ENCODE assay signal across 27 cellular contexts in the genomic region with DNA sequence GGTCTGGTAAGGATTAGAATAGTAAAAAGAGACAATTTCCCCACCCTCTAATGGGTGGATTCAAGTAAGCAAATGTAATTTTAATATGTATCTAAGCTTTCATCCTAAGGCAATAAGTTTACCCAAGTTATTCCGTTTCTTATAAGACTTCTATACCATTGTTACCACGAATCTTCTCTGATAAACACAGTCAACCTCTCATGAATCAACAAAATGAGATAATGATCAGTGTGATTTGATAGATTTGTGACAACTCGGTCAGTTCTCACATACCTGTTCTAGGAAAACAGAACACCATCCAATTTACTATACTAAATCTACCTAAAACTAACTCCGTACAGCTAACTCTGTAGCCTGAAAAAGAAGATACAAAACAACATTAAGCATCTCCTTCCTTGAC.
"Had no signal": no experiment of that assay in that cellular context is flagged by ENCODE, and none has a peak within 500 bp of the region (broad histone marks: within the 10 kb centered on the region; RNA-seq: fewer than 3 reads in every experiment).

No MANE protein-coding gene starts in this region.

- H3K9me3 Mint-ChIP-seq: stimulated activated effector memory CD8-positive, alpha-beta T cell treated with anti-CD3 and anti-CD28 coated beads, Interleukin-12 subunit alpha, Interleukin-12 subunit beta, amount 100 ng/mL, for 72 hours; stimulated activated memory B cell treated with anti-CD40 and anti-IgM and Interleukin-4, amounts not matched to agents 10 μg/mL and 1 μg/mL and 100 μg/mL, for 72 hours; stimulated activated naive B cell treated with anti-CD40 and anti-IgM and Interleukin-4, amounts not matched to agents 10 μg/mL and 1 μg/mL and 100 μg/mL, for 72 hours; stimulated activated naive CD8-positive, alpha-beta T cell treated with anti-CD3 and anti-CD28 coated beads, Interleukin-15, amount 100 ng/mL, for 72 hours; stimulated activated naive CD8-positive, alpha-beta T cell treated with anti-CD3 and anti-CD28 coated beads, Interleukin-15, Interleukin-2, amounts not matched to agents 100 ng/mL and 50 ng/mL, for 24 hours; type B pancreatic cell had no signal

- H3K4me3 ChIP-seq: stomach, suprapubic skin, testis, thoracic aorta, thyroid gland, tibial artery, tibial nerve, transverse colon, upper lobe of left lung, upper lobe of right lung, uterus, vagina had no signal

- H3K9me3 ChIP-seq: stomach, suprapubic skin, testis, thoracic aorta, thyroid gland, tibial artery, tibial nerve, transverse colon, upper lobe of left lung, upper lobe of right lung, uterus, vagina had no signal

- H3K36me3 ChIP-seq: stomach, suprapubic skin, thoracic aorta, thyroid gland, tibial artery, tibial nerve, transverse colon, upper lobe of left lung, upper lobe of right lung, uterus, vagina had no signal

- H3K36me3 Mint-ChIP-seq: stimulated activated effector memory CD8-positive, alpha-beta T cell treated with anti-CD3 and anti-CD28 coated beads, Interleukin-12 subunit alpha, Interleukin-12 subunit beta, amount 100 ng/mL, for 72 hours; stimulated activated memory B cell treated with anti-CD40 and anti-IgM and Interleukin-4, amounts not matched to agents 10 μg/mL and 1 μg/mL and 100 μg/mL, for 72 hours; stimulated activated naive B cell treated with anti-CD40 and anti-IgM and Interleukin-4, amounts not matched to agents 10 μg/mL and 1 μg/mL and 100 μg/mL, for 72 hours; type B pancreatic cell had no signal

- H3K27ac ChIP-seq: stomach, suprapubic skin, testis, thoracic aorta, thyroid gland, tibial artery, tibial nerve, transverse colon, upper lobe of left lung, upper lobe of right lung, uterus, vagina had no signal

- H3K27ac Mint-ChIP-seq: stimulated activated effector memory CD8-positive, alpha-beta T cell treated with anti-CD3 and anti-CD28 coated beads, Interleukin-12 subunit alpha, Interleukin-12 subunit beta, amount 100 ng/mL, for 72 hours; stimulated activated memory B cell treated with anti-CD40 and anti-IgM and Interleukin-4, amounts not matched to agents 10 μg/mL and 1 μg/mL and 100 μg/mL, for 72 hours; stimulated activated naive B cell treated with anti-CD40 and anti-IgM and Interleukin-4, amounts not matched to agents 10 μg/mL and 1 μg/mL and 100 μg/mL, for 72 hours; stimulated activated naive CD8-positive, alpha-beta T cell treated with anti-CD3 and anti-CD28 coated beads, Interleukin-15, amount 100 ng/mL, for 72 hours; stimulated activated naive CD8-positive, alpha-beta T cell treated with anti-CD3 and anti-CD28 coated beads, Interleukin-15, Interleukin-2, amounts not matched to agents 100 ng/mL and 50 ng/mL, for 24 hours; type B pancreatic cell had no signal

- H3K4me1 ChIP-seq: stomach, suprapubic skin, testis, thyroid gland, tibial nerve, transverse colon, upper lobe of left lung, upper lobe of right lung, uterus, vagina had no signal

- H3K4me1 Mint-ChIP-seq: stimulated activated effector memory CD8-positive, alpha-beta T cell treated with anti-CD3 and anti-CD28 coated beads, Interleukin-12 subunit alpha, Interleukin-12 subunit beta, amount 100 ng/mL, for 72 hours; stimulated activated memory B cell treated with anti-CD40 and anti-IgM and Interleukin-4, amounts not matched to agents 10 μg/mL and 1 μg/mL and 100 μg/mL, for 72 hours; stimulated activated naive B cell treated with anti-CD40 and anti-IgM and Interleukin-4, amounts not matched to agents 10 μg/mL and 1 μg/mL and 100 μg/mL, for 72 hours; stimulated activated naive CD8-positive, alpha-beta T cell treated with anti-CD3 and anti-CD28 coated beads, Interleukin-15, amount 100 ng/mL, for 72 hours had no signal

- H3K4me3 Mint-ChIP-seq: stimulated activated effector memory CD8-positive, alpha-beta T cell treated with anti-CD3 and anti-CD28 coated beads, Interleukin-12 subunit alpha, Interleukin-12 subunit beta, amount 100 ng/mL, for 72 hours; stimulated activated memory B cell treated with anti-CD40 and anti-IgM and Interleukin-4, amounts not matched to agents 10 μg/mL and 1 μg/mL and 100 μg/mL, for 72 hours; stimulated activated naive B cell treated with anti-CD40 and anti-IgM and Interleukin-4, amounts not matched to agents 10 μg/mL and 1 μg/mL and 100 μg/mL, for 72 hours; stimulated activated naive CD8-positive, alpha-beta T cell treated with anti-CD3 and anti-CD28 coated beads, Interleukin-15, amount 100 ng/mL, for 72 hours; stimulated activated naive CD8-positive, alpha-beta T cell treated with anti-CD3 and anti-CD28 coated beads, Interleukin-15, Interleukin-2, amounts not matched to agents 100 ng/mL and 50 ng/mL, for 24 hours; type B pancreatic cell had no signal

- H3K27me3 Mint-ChIP-seq: stimulated activated naive CD8-positive, alpha-beta T cell treated with anti-CD3 and anti-CD28 coated beads, Interleukin-15, amount 100 ng/mL, for 72 hours had no signal

- DNase-seq: stimulated activated CD4-positive, alpha-beta T cell treated with anti-CD3 and anti-CD28 coated beads, Interleukin-2, amount 100 ng/mL, for 48 hours; stimulated activated CD4-positive, alpha-beta T cell treated with anti-CD3 and anti-CD28 coated beads, Interleukin-4, amount 100 ng/mL, for 1 hour; stimulated activated CD4-positive, alpha-beta T cell treated with anti-CD3 and anti-CD28 coated beads, Interleukin-4, amount 100 ng/mL, for 24 hours; stimulated activated CD4-positive, alpha-beta T cell treated with anti-CD3 and anti-CD28 coated beads, Interleukin-4, amount 100 ng/mL, for 4 hours; stimulated activated CD8-positive, alpha-beta memory T cell treated with anti-CD3 and anti-CD28 coated beads, Interleukin-4, amount 100 ng/mL, for 48 hours; stimulated activated naive B cell treated with anti-CD40 and anti-IgM and Interleukin-4, amounts not matched to agents 10 μg/mL and 1 μg/mL and 100 μg/mL, for 72 hours; stimulated activated naive CD4-positive, alpha-beta T cell; stimulated activated naive CD4-positive, alpha-beta T cell treated with Interleukin-2 at 50 U/mL for 16 hours; stimulated activated naive CD8-positive, alpha-beta T cell treated with anti-CD3 and anti-CD28 coated beads, Interleukin-15, amount 100 ng/mL, for 72 hours; stimulated activated naive CD8-positive, alpha-beta T cell treated with anti-CD3 and anti-CD28 coated beads, Interleukin-15, Interleukin-2, amounts not matched to agents 100 U/mL and 50 U/mL, for 24 hours; stomach; substantia nigra; testis; thyroid gland; tibial artery; transverse colon; upper lobe of left lung; upper lobe of right lung; uterus had no signal

- H3K27me3 ChIP-seq: stomach, suprapubic skin, testis, thyroid gland, tibial artery, tibial nerve, transverse colon, upper lobe of left lung, upper lobe of right lung, uterus, vagina had no signal
